32 cellular contexts compared by ENCODE assay signal in genomic region chr12:106851306-106851705, GRCh38.
DNase-seq lines count a peak whose midpoint lies in the region; ATAC-seq, FAIRE-seq and TF ChIP-seq lines count a peak whose summit lies in the region.
"Had no signal": no experiment of that assay in that cellular context is flagged by ENCODE, and none has a peak within 500 bp of the region (broad histone marks: within the 10 kb centered on the region; RNA-seq: fewer than 3 reads in every experiment).

No MANE protein-coding gene starts in this region.

- 94% methylated on average over 5 of the region's 5 CpGs for WGBS in right cardiac atrium
- WGBS in HepG2 (ENCODE audit: low lambda C conversion rate): 83% methylated on average over 5 of the region's 5 CpGs
- WGBS in right lobe of liver (ENCODE audit: insufficient coverage, low coverage, low lambda C conversion rate, missing lambda C conversion rate): 90% methylated on average over 5 of the region's 5 CpGs
- 39 to 56% (median 53%) methylated on average over 5 of the region's 5 CpGs for WGBS in adrenal gland, 4 donors

- H3K4me1 ChIP-seq in cardiac muscle cell (ENCODE audit: low read depth) (no peaks in the 10 kb centered on the region), right cardiac atrium (ENCODE audit: control insufficient read depth, insufficient read depth, low read length) (peaks cover 4% of the 10 kb centered on the region), HepG2 (ENCODE audit: insufficient read depth, low read length) (peaks cover 39% of the 10 kb centered on the region), right lobe of liver (peaks cover 0 to 16% (median 0%) of the 10 kb centered on the region in 4 donors), adrenal gland (replicated peaks in 1 of 2) (no peaks in the 10 kb centered on the region)
- H3K4me1 ChIP-seq: A549, BE2C had no signal

- TF ChIP-seq EP300 in HepG2 (IDR thresholded peaks at IDR 0.05; ENCODE audit: low read depth in 2 of 2, low read length in 2 of 2): no peak
- no peak for TF ChIP-seq EP300 in HepG2 (CRISPR knock-in tag; IDR thresholded peaks at IDR 0.05; ENCODE audit: borderline replicate concordance)

- H3K9me3 ChIP-seq in cardiac muscle cell (ENCODE audit: low read depth): no peaks in the 10 kb centered on the region
- H3K9me3 ChIP-seq in right cardiac atrium (ENCODE audit: control insufficient read depth, low read length): no peaks in the 10 kb centered on the region
- no peaks in the 10 kb centered on the region for H3K9me3 ChIP-seq in HepG2 (ENCODE audit: low read length)
- H3K9me3 ChIP-seq in right lobe of liver: no peaks in the 10 kb centered on the region
- no peaks in the 10 kb centered on the region for H3K9me3 ChIP-seq in adrenal gland (replicated peaks in 1 of 3)
- H3K9me3 ChIP-seq: A549, BE2C, BLaER1, Caco-2 had no signal

- FAIRE-seq in HepG2 (lab: Jason Lieb, UNC): no peak
- FAIRE-seq: A549, D721Med had no signal

- H3K4me3 ChIP-seq in cardiac muscle cell (no peak overlapping the region), right cardiac atrium (ENCODE audit: low read length) (no peak overlapping the region), HepG2 (replicated peaks in 1 of 3; ENCODE audit: insufficient read depth in 1 of 3, low read depth in 2 of 3, low read length in 3 of 3) (no peak overlapping the region), right lobe of liver (no peak overlapping the region), adrenal gland (no peak overlapping the region)
- H3K4me3 ChIP-seq: A549; BLaER1; BLaER1 treated with 17β-estradiol and CSF1 and Interleukin-3, amounts not matched to agents 10 nM and 100 nM had no signal

- no peak for DNase-seq in cardiac muscle cell (ENCODE audit: low read depth in 1 of 2, low spot score in 1 of 2)
- DNase-seq in right cardiac atrium: no peak
- DNase-seq in HepG2 (ENCODE audit: low spot score): peak; percentile 24
- no peak for DNase-seq in right lobe of liver
- DNase-seq in adrenal gland: peak; percentile 18 to 67 (median 38)
- DNase-seq: 8988T; ACHN; AML-193; BE2C; C1 segment of cervical spinal cord; Caco-2; Calu3; CD4-positive, alpha-beta memory T cell; CD4-positive, alpha-beta T cell; CD4-positive, CD25-positive, alpha-beta regulatory T cell; CD8-positive, alpha-beta memory T cell; CD8-positive, alpha-beta T cell; COR-L47; DMS 273 treated with DMSO at 0.1 percent for 48 hours; DMS153; DMS53; DMS79; DMS79 treated with DMSO at 0.1 percent for 48 hours; DND-41; EL had no signal

- no peak for TF ChIP-seq POLR2A in HepG2 (IDR thresholded peaks at IDR 0.05; ENCODE audit: insufficient read depth in 1 of 2, low read depth in 2 of 2, low read length in 2 of 2)
- TF ChIP-seq POLR2A in right lobe of liver (IDR thresholded peaks at IDR 0.05): no peak
- TF ChIP-seq POLR2A in adrenal gland (IDR thresholded peaks at IDR 0.05): no peak

- no peak overlapping the region for H2AFZ ChIP-seq in HepG2 (ENCODE audit: low read length)

- BruUV-seq in HepG2 (replicated peaks; lab: Mats Ljungman, UMichigan): no TSS peak

- H3K27ac ChIP-seq in cardiac muscle cell: peak overlapping the region; percentile 38
- H3K27ac ChIP-seq in right cardiac atrium (ENCODE audit: low read length): no peak overlapping the region
- H3K27ac ChIP-seq in HepG2 (ENCODE audit: extremely low read length, insufficient read depth, low read length): peak overlapping the region; percentile 22
- no peak overlapping the region for H3K27ac ChIP-seq in right lobe of liver
- no peak overlapping the region for H3K27ac ChIP-seq in adrenal gland
- H3K27ac ChIP-seq: 22Rv1; A549; BLaER1; BLaER1 treated with 17β-estradiol and CSF1 and Interleukin-3, amounts not matched to agents 10 nM and 100 nM; C4-2B had no signal

- in situ Hi-C loops in HepG2 (cut with HindIII; ENCODE audit: extremely low pct_ligation_motif_present, low pct_unique_long_range_greater_than_20kb): no loop called here

- TF ChIP-seq CTCF in cardiac muscle cell (IDR thresholded peaks at IDR 0.05; ENCODE audit: low read depth, low read length): no peak
- no peak for TF ChIP-seq CTCF in HepG2 (CRISPR knock-in tag; IDR thresholded peaks at IDR 0.05)
- no peak for TF ChIP-seq CTCF in right lobe of liver (IDR thresholded peaks at IDR 0.05)
- no peak for TF ChIP-seq CTCF in adrenal gland (IDR thresholded peaks at IDR 0.05)

- H3K79me2 ChIP-seq in HepG2 (ENCODE audit: insufficient read depth, low read length): no peaks in the 10 kb centered on the region

- ATAC-seq in right cardiac atrium (no peak), HepG2 (no peak), right lobe of liver (no peak), GM21515 (IDR thresholded peaks at IDR 0.05; ENCODE audit: unreplicated experiment) (no peak)
- ATAC-seq: A549; CD8-positive, alpha-beta T cell had no signal

- no peaks in the 10 kb centered on the region for H4K20me1 ChIP-seq in HepG2 (ENCODE audit: insufficient read depth, low read length)
- H4K20me1 ChIP-seq: BLaER1; BLaER1 treated with 17β-estradiol and CSF1 and Interleukin-3, amounts not matched to agents 10 nM and 100 nM had no signal

- peaks cover 17% of the 10 kb centered on the region for H3K36me3 ChIP-seq in cardiac muscle cell
- peaks cover 0 to 11% of the 10 kb centered on the region in 2 experiments; a peak in 2 of 5 replicates for H3K36me3 ChIP-seq in HepG2 (replicated peaks in 1 of 2; ENCODE audit: control insufficient read depth in 1 of 2, insufficient read depth in 2 of 2, low read length in 2 of 2)
- peaks cover 0 to 5% (median under 1%) of the 10 kb centered on the region in 4 donors for H3K36me3 ChIP-seq in right lobe of liver
- H3K36me3 ChIP-seq in adrenal gland (replicated peaks in 1 of 2): peaks cover 0 to 7% of the 10 kb centered on the region in 2 donors

- CTCF ChIA-PET in HepG2 (lab: Yijun Ruan, JAX; ENCODE audit: low intra/inter-chr PET ratio, low total read pairs): no interaction called here

- H3K9ac ChIP-seq in HepG2 (ENCODE audit: insufficient read depth, low read depth, low read length): no peak overlapping the region
- H3K9ac ChIP-seq: BLaER1; BLaER1 treated with 17β-estradiol and CSF1 and Interleukin-3, amounts not matched to agents 10 nM and 100 nM had no signal

- H3K27me3 ChIP-seq in cardiac muscle cell (no peaks in the 10 kb centered on the region), right cardiac atrium (ENCODE audit: control insufficient read depth, insufficient read depth) (no peaks in the 10 kb centered on the region), HepG2 (ENCODE audit: control insufficient read depth in 1 of 2, insufficient read depth in 2 of 2, low read length in 2 of 2) (no peaks in the 10 kb centered on the region), right lobe of liver (no peaks in the 10 kb centered on the region), adrenal gland (no peaks in the 10 kb centered on the region)
- H3K27me3 ChIP-seq: BE2C; BLaER1; BLaER1 treated with 17β-estradiol and CSF1 and Interleukin-3, amounts not matched to agents 10 nM and 100 nM had no signal

- POLR2A ChIA-PET in HepG2 (lab: Yijun Ruan, JAX): interaction anchor here (0.7 kb wide), 1 partner anchor 494 kb away, joined by 3 read pairs; the partner anchor contains the start of gene POLR3B

- no peak for TF ChIP-seq RAD21 in HepG2 (CRISPR knock-in tag; IDR thresholded peaks at IDR 0.05)

- H3K4me2 ChIP-seq in HepG2 (ENCODE audit: low read depth, low read length): no peak overlapping the region
- H3K4me2 ChIP-seq: A549; BLaER1; BLaER1 treated with 17β-estradiol and CSF1 and Interleukin-3, amounts not matched to agents 10 nM and 100 nM had no signal

- intact Hi-C loops in right cardiac atrium (cut with DNase I) (no loop called here), HepG2 (cut with micrococcal nuclease; ENCODE audit: unreplicated experiment) (no loop called here), right lobe of liver (cut with DNase I) (no loop called here), adrenal gland (cut with DNase I) (no loop called here)

TF ChIP-seq in HepG2, 621 proteins besides CTCF, POLR2A, EP300 and RAD21:
- TF ChIP-seq ARNT2 (CRISPR knock-in tag; IDR thresholded peaks at IDR 0.05; ENCODE audit: low read depth): no peak
- no peak for TF ChIP-seq LBX2 (CRISPR knock-in tag; IDR thresholded peaks at IDR 0.05; ENCODE audit: borderline replicate concordance)
- TF ChIP-seq KDM2A (CRISPR knock-in tag; IDR thresholded peaks at IDR 0.05; ENCODE audit: borderline replicate concordance, low read depth): no peak
- no peak for TF ChIP-seq FOXO4 (CRISPR knock-in tag; conservative IDR thresholded peaks at IDR 0.05)
- TF ChIP-seq PRMT3 (CRISPR knock-in tag; IDR thresholded peaks at IDR 0.05; ENCODE audit: borderline replicate concordance, low read depth): no peak
- no peak for TF ChIP-seq ZNF264 (CRISPR knock-in tag; IDR thresholded peaks at IDR 0.05)

Comparison
In these comparisons a context has a peak if more than half of its experiments do, and no peak if none do; other contexts are left out.
1. DNase-seq: peak in HepG2 (single experiment) and adrenal gland (7 of 7); none in cardiac muscle cell (0 of 2), right cardiac atrium (0 of 3) and right lobe of liver (0 of 3).
2. H3K27ac ChIP-seq: peak in cardiac muscle cell (single experiment) and HepG2 (single experiment); none in right cardiac atrium (single experiment), right lobe of liver (0 of 3) and adrenal gland (0 of 5).